Comparison of ENCODE assay signal across 21 cellular contexts in genomic region chr15:45548753-45549520, GRCh38. TPM values are rescaled to one million over a fixed set of nuclear protein-coding genes. Genes with fewer than 3 reads are reported as not detected.
DNase-seq lines count a peak whose midpoint lies in the region; ATAC-seq and TF ChIP-seq lines count a peak whose summit lies in the region.
"Had no signal": no experiment of that assay in that cellular context is flagged by ENCODE, and none has a peak within 500 bp of the region (broad histone marks: within the 10 kb centered on the region; RNA-seq: fewer than 3 reads in every experiment).

No MANE protein-coding gene starts in this region.

- no peaks in the 10 kb centered on the region for H3K23me2 ChIP-seq in H9 (ENCODE audit: insufficient read length, low read depth, low read length, poor library complexity, severe bottlenecking)

- no peak overlapping the region for H3K4me2 ChIP-seq in H9 (ENCODE audit: insufficient read depth, insufficient read length, low read length)

- H3K27ac ChIP-seq in H9 (ENCODE audit: insufficient read length, low read depth, low read length) (no peak overlapping the region), RWPE2 (ENCODE audit: poor library complexity, severe bottlenecking) (peak overlapping the region; percentile 51), caudate nucleus (ENCODE audit: low read depth, low read length) (no peak overlapping the region), uterus (no peak overlapping the region)
- H3K27ac ChIP-seq: cardiac muscle cell, dorsolateral prefrontal cortex, VCaP had no signal

- no peaks in the 10 kb centered on the region for H4K20me1 ChIP-seq in H9 (ENCODE audit: control insufficient read depth, insufficient read depth, insufficient read length)

- intact Hi-C loops in uterus (cut with DNase I; ENCODE audit: low total_unique reads) = no loop called here

- DNase-seq in A172 (ENCODE audit: low spot score) (peak; percentile 98), H9 (peak; percentile 39), RWPE2 (ENCODE audit: low spot score) (no peak), fibroblast of villous mesenchyme (ENCODE audit: low read depth) (peak; percentile 28), SIG-M5 (lab: John Stamatoyannopoulos, UW) (no peak), caudate nucleus (lab: John Stamatoyannopoulos, UW) (no peak), NCI-H2227 treated with DMSO at 0.1 percent for 48 hours (lab: John Stamatoyannopoulos, UW) (no peak), uterus (no peak)
- DNase-seq: activated CD4-positive, alpha-beta T cell treated with anti-CD3 and anti-CD28 coated beads, Interleukin-2, amount 50 U/mL, for 4 hours; amniotic stem cell; CD4-positive, alpha-beta memory T cell; left cardiac atrium; NCI-H1105; nephron progenitor cell; stimulated activated CD8-positive, alpha-beta memory T cell treated with anti-CD3 and anti-CD28 coated beads, Interleukin-4, amount 100 ng/mL, for 48 hours; T-cell had no signal

- no peak overlapping the region; a peak in 1 of 7 replicates for H3K27ac Mint-ChIP-seq in H9
- H3K27ac Mint-ChIP-seq: CD4-positive, alpha-beta memory T cell; mesothelial cell of epicardium; nephron progenitor cell had no signal

- no peak overlapping the region for H4K91ac ChIP-seq in H9 (ENCODE audit: insufficient read length, low read depth, low read length)

- H3K9ac ChIP-seq in H9 (ENCODE audit: extremely low read depth, insufficient read length, low read length) = no peak overlapping the region

- H3K14ac ChIP-seq in H9 (ENCODE audit: insufficient read depth, low read length) = no peak overlapping the region

- no peaks in the 10 kb centered on the region for H3K79me1 ChIP-seq in H9 (ENCODE audit: insufficient read depth, low read depth, low read length, poor library complexity, severe bottlenecking)

- TF ChIP-seq CTCF in H9 (conservative IDR thresholded peaks at IDR 0.05) (no peak), RWPE2 (IDR thresholded peaks at IDR 0.05; ENCODE audit: poor library complexity, severe bottlenecking) (no peak), fibroblast of villous mesenchyme (IDR thresholded peaks at IDR 0.05; ENCODE audit: insufficient read depth, low read depth, low read length) (no peak), uterus (IDR thresholded peaks at IDR 0.05) (no peak)

- no peaks in the 10 kb centered on the region for H3K36me3 Mint-ChIP-seq in H9 (ENCODE audit: insufficient read depth in 1 of 3, low read depth in 3 of 3)
- H3K36me3 Mint-ChIP-seq: CD4-positive, alpha-beta memory T cell; mesothelial cell of epicardium; T-cell had no signal

- H3K36me3 ChIP-seq in RWPE2 (ENCODE audit: low read depth) (no peaks in the 10 kb centered on the region), uterus (no peaks in the 10 kb centered on the region)
- H3K36me3 ChIP-seq: cardiac muscle cell had no signal

- no peak overlapping the region for H2BK120ac ChIP-seq in H9 (ENCODE audit: low read depth, low read length, poor library complexity, severe bottlenecking)

- peaks cover 7 to 15% of the 10 kb centered on the region in 2 experiments for H3K4me1 Mint-ChIP-seq in H9
- H3K4me1 Mint-ChIP-seq: CD4-positive, alpha-beta memory T cell; T-cell had no signal

- no peak overlapping the region for H2BK15ac ChIP-seq in H9 (ENCODE audit: low read depth, low read length)

- H3K4ac ChIP-seq in H9 (ENCODE audit: low read depth, low read length) = no peak overlapping the region

- H3K23ac ChIP-seq in H9 (ENCODE audit: insufficient read length, low read depth, low read length) = no peak overlapping the region

- no peak overlapping the region for H3T11ph ChIP-seq in H9 (ENCODE audit: low read length)

- H3K18ac ChIP-seq in H9 (ENCODE audit: insufficient read length, low read depth, low read length) = no peak overlapping the region

- H4K5ac ChIP-seq in H9 (ENCODE audit: insufficient read length, low read depth, low read length) = no peak overlapping the region

- no CpG with 5 or more reads among the region's 17 CpGs for WGBS in H9 (ENCODE audit: extremely low coverage, insufficient read length, low lambda C conversion rate)

- no peak for TF ChIP-seq POLR2A in uterus (IDR thresholded peaks at IDR 0.05)

- H3K4me1 ChIP-seq in H9 (ENCODE audit: insufficient read depth, low read length) (no peaks in the 10 kb centered on the region), RWPE2 (ENCODE audit: insufficient read depth, poor library complexity, severe bottlenecking) (peaks cover 12% of the 10 kb centered on the region), uterus (no peaks in the 10 kb centered on the region)

- no peaks in the 10 kb centered on the region for H3K79me2 ChIP-seq in H9 (ENCODE audit: insufficient read depth, low read length)

- no peak overlapping the region for H4K8ac ChIP-seq in H9 (replicated peaks; ENCODE audit: insufficient read length, low read depth, low read length)

- no peak overlapping the region for H2BK12ac ChIP-seq in H9 (ENCODE audit: insufficient read length, low read depth, low read length)

- H3K9me3 ChIP-seq in H9 (ENCODE audit: control insufficient read depth, low read depth, low read length) = no peaks in the 10 kb centered on the region
- H3K9me3 ChIP-seq in RWPE2 (ENCODE audit: severe bottlenecking) = no peaks in the 10 kb centered on the region
- no peaks in the 10 kb centered on the region for H3K9me3 ChIP-seq in uterus

- H3K4me3 ChIP-seq in RWPE2 (ENCODE audit: severe bottlenecking) = no peak overlapping the region
- no peak overlapping the region for H3K4me3 ChIP-seq in fibroblast of villous mesenchyme (ENCODE audit: low read depth, low read length)
- no peak overlapping the region for H3K4me3 ChIP-seq in uterus
- H3K4me3 ChIP-seq: cardiac muscle cell, dorsolateral prefrontal cortex had no signal

- no peak overlapping the region for H2AFZ ChIP-seq in H9 (ENCODE audit: low read length)

- H3K27me3 Mint-ChIP-seq in H9 (ENCODE audit: low read depth) = peaks cover 48% of the 10 kb centered on the region

- no peaks in the 10 kb centered on the region; a peak in 1 of 5 replicates for H3K9me3 Mint-ChIP-seq in H9
- H3K9me3 Mint-ChIP-seq: CD4-positive, alpha-beta memory T cell; mesothelial cell of epicardium; nephron progenitor cell; T-cell had no signal

- no peak for ATAC-seq in RWPE2 (ENCODE audit: low read depth)
- ATAC-seq: left cardiac atrium, Right ventricle myocardium inferior, T-cell had no signal

- no peak overlapping the region for H3K4me3 Mint-ChIP-seq in H9
- H3K4me3 Mint-ChIP-seq: CD4-positive, alpha-beta memory T cell; mesothelial cell of epicardium; nephron progenitor cell; T-cell had no signal

- no peak overlapping the region for H2BK5ac ChIP-seq in H9 (ENCODE audit: insufficient read length, low read length)

- no peak overlapping the region for H3K56ac ChIP-seq in H9 (ENCODE audit: insufficient read length, low read depth, low read length)

- no peak overlapping the region for H2AK5ac ChIP-seq in H9 (ENCODE audit: insufficient read length, low read length)

- no peak overlapping the region for H2BK20ac ChIP-seq in H9 (ENCODE audit: low read depth, low read length, poor library complexity, severe bottlenecking)

- H3K27me3 ChIP-seq in H9 (ENCODE audit: insufficient read depth, low read length) (no peaks in the 10 kb centered on the region), RWPE2 (ENCODE audit: insufficient read depth, poor library complexity, severe bottlenecking) (no peaks in the 10 kb centered on the region), uterus (no peaks in the 10 kb centered on the region)
- H3K27me3 ChIP-seq: cardiac muscle cell, dorsolateral prefrontal cortex had no signal

RNA-seq across cellular contexts. Expression of gene SLC30A4, which starts 26.4 kb away (rescaled TPM):
- 4.7 and 5.5 TPM in 2 replicates for total RNA-seq in A172 (2014; rRNA removed; shearing (Covaris generic))
- total RNA-seq in H9 (2021) = 0.02 TPM in 1 of 2 replicates, not detected in the other
- 11.9 and 16.0 TPM in 2 replicates for total RNA-seq in fibroblast of villous mesenchyme
- total RNA-seq in uterus = 10 to 100 TPM in 2 of 4 donors, 1 to 10 TPM in 2; 7.2 to 27.0 (median 11.3) TPM

RNA-seq across cellular contexts. Expression of gene BLOC1S6, which starts 38.2 kb away (rescaled TPM):
- 105 and 121 TPM in 2 replicates for total RNA-seq in A172 (2014; rRNA removed; shearing (Covaris generic))
- 36.9 and 39.7 TPM in 2 replicates for total RNA-seq in H9 (2021)
- total RNA-seq in fibroblast of villous mesenchyme = 74.7 and 87.2 TPM in 2 replicates
- 100 to 1,000 TPM in 2 of 4 donors, 10 to 100 TPM in 2; 35.0 to 576 (median 85.4) TPM for total RNA-seq in uterus

Comparison
In these comparisons a context has a peak if more than half of its experiments do, and no peak if none do; other contexts are left out.
1. DNase-seq: peak in A172 (single experiment), H9 (single experiment) and fibroblast of villous mesenchyme (single experiment); none in RWPE2 (single experiment), SIG-M5 (single experiment), caudate nucleus (0 of 61), NCI-H2227 treated with DMSO at 0.1 percent for 48 hours (single experiment) and uterus (0 of 2).